ENCODE assay signal across 17 cellular contexts in the genomic region with DNA sequence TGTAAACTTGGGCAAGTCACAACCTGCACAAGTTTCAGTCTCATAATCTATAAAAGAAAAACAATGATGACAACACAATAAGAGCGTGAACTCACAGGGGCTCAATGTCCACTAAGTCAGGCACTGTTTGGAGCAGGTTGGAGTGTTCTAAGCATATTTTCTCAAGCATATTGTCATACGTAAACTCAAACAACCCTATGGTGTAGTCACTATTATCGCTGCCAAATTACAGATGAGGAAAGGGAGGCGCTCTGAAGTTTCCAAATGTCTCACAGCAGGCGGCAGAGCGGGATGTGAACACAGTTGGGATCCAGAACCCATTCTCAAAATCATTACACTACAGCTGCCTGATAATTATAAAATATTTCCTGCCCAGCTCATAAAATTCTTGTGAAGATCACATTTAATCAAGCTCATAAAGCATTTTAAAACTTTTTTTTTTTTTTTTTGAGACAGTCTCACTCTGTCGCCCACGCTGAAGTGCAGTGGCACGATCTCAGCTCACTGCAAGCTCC.
DNase-seq lines count a peak whose midpoint lies in the region; ATAC-seq and TF ChIP-seq lines count a peak whose summit lies in the region.
"Had no signal": no experiment of that assay in that cellular context is flagged by ENCODE, and none has a peak within 500 bp of the region (broad histone marks: within the 10 kb centered on the region; RNA-seq: fewer than 3 reads in every experiment).

No MANE protein-coding gene starts in this region.

- peak overlapping the region; percentile 25 for H3K27ac Mint-ChIP-seq in stimulated activated naive B cell treated with anti-CD40 and anti-IgM and Interleukin-4, amounts not matched to agents 10 μg/mL and 1 μg/mL and 100 μg/mL, for 72 hours
- H3K27ac Mint-ChIP-seq: effector memory CD8-positive, alpha-beta T cell; T-helper 17 cell had no signal

- no peaks in the 10 kb centered on the region for H3K27me3 Mint-ChIP-seq in stimulated activated naive B cell treated with anti-CD40 and anti-IgM and Interleukin-4, amounts not matched to agents 10 μg/mL and 1 μg/mL and 100 μg/mL, for 72 hours
- H3K27me3 Mint-ChIP-seq: T-helper 17 cell had no signal

- no peak for ATAC-seq in stimulated activated naive B cell treated with anti-CD40 and anti-IgM and Interleukin-4, amounts not matched to agents 10 μg/mL and 1 μg/mL and 100 μg/mL, for 72 hours (replicated peaks)
- ATAC-seq in GM18909 (IDR thresholded peaks at IDR 0.05; ENCODE audit: poor library complexity, unreplicated experiment), result no peak
- ATAC-seq: body of pancreas; effector memory CD8-positive, alpha-beta T cell; T-helper 17 cell had no signal

- no peak for TF ChIP-seq CTCF in fibroblast of villous mesenchyme (IDR thresholded peaks at IDR 0.05; ENCODE audit: insufficient read depth, low read depth, low read length)

- H3K4me3 Mint-ChIP-seq in stimulated activated naive B cell treated with anti-CD40 and anti-IgM and Interleukin-4, amounts not matched to agents 10 μg/mL and 1 μg/mL and 100 μg/mL, for 72 hours, result no peak overlapping the region
- H3K4me3 Mint-ChIP-seq: effector memory CD8-positive, alpha-beta T cell; T-helper 17 cell had no signal

- H3K4me3 ChIP-seq in fibroblast of villous mesenchyme (ENCODE audit: low read depth, low read length), result no peak overlapping the region
- H3K4me3 ChIP-seq: body of pancreas had no signal

- peak; percentile 20 for DNase-seq in NCI-H345 (lab: John Stamatoyannopoulos, UW)
- DNase-seq in NCI-H345 treated with DMSO at 0.1 percent for 48 hours (lab: John Stamatoyannopoulos, UW; ENCODE audit: unreplicated experiment), result no peak
- peak; percentile 17 for DNase-seq in RPMI7951 (ENCODE audit: low read depth)
- peak; percentile 21 for DNase-seq in fibroblast of villous mesenchyme (ENCODE audit: low read depth)
- DNase-seq in stimulated activated naive B cell treated with anti-CD40 and anti-IgM and Interleukin-4, amounts not matched to agents 10 μg/mL and 1 μg/mL and 100 μg/mL, for 72 hours, result no peak
- DNase-seq in foreskin melanocyte, result no peak
- DNase-seq in DMS53 (lab: John Stamatoyannopoulos, UW), result no peak
- DNase-seq: activated CD4-positive, alpha-beta T cell treated with anti-CD3 and anti-CD28 coated beads, Interleukin-2, amount 50 U/mL, for 1 hour; body of pancreas; effector memory CD8-positive, alpha-beta T cell; hippocampal formation; Kasumi-1; mesendoderm; NCI-H2081 treated with DMSO at 0.1 percent for 48 hours; nucleus accumbens; T-helper 17 cell had no signal

- H3K4me1 Mint-ChIP-seq in stimulated activated naive B cell treated with anti-CD40 and anti-IgM and Interleukin-4, amounts not matched to agents 10 μg/mL and 1 μg/mL and 100 μg/mL, for 72 hours, result peaks cover 35 to 60% of the 10 kb centered on the region in 2 donors

- H3K36me3 Mint-ChIP-seq in stimulated activated naive B cell treated with anti-CD40 and anti-IgM and Interleukin-4, amounts not matched to agents 10 μg/mL and 1 μg/mL and 100 μg/mL, for 72 hours, result peaks cover 3 to 5% of the 10 kb centered on the region in 2 donors

- H3K9me3 Mint-ChIP-seq in stimulated activated naive B cell treated with anti-CD40 and anti-IgM and Interleukin-4, amounts not matched to agents 10 μg/mL and 1 μg/mL and 100 μg/mL, for 72 hours, result no peaks in the 10 kb centered on the region
- H3K9me3 Mint-ChIP-seq: effector memory CD8-positive, alpha-beta T cell had no signal

Comparison
In these comparisons a context has a peak if more than half of its experiments do, and no peak if none do; other contexts are left out.
1. DNase-seq: peak in NCI-H345 (single experiment), RPMI7951 (single experiment) and fibroblast of villous mesenchyme (single experiment); none in NCI-H345 treated with DMSO at 0.1 percent for 48 hours (single experiment), stimulated activated naive B cell treated with anti-CD40 and anti-IgM and Interleukin-4, amounts not matched to agents 10 μg/mL and 1 μg/mL and 100 μg/mL, for 72 hours (single experiment), foreskin melanocyte (single experiment) and DMS53 (single experiment).